In the genomic region with DNA sequence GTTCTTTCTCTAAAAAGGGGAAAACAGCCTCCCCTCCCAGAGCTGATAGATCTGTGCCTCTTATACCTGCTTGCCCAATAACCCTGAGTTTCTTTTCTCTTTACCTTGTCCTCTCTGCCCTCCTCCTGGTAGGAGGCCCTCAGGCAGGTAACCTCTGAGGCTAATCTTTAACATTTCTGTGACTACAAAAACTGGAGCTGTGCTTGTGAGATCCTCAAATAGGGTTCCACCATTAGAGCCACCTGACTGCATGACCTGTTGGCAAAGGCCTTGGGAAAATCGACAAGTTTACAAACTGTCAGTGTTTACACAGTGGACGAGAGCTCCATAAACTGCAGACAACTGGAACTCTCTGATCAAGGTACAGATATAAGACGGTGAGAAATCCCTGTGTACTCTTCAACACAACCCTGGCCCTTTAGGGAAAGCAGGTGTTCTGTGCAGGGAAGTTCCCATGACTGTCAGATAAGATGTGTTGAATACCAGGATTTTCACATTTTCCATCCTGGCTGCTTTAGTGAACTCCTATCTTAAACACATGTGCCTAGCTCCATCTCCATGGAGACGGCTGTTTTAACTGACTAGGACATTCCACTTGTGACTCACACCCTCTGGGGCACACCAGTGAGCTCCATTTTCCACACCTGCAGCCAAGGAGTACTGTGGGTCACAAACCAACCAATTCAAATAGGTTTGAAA, we compare ENCODE assay signal across 8 cellular contexts. TPM values are rescaled to one million over a fixed set of nuclear protein-coding genes. Genes with fewer than 3 reads are reported as not detected.
A peak's percentile ranks its signal among the peaks of the same experiment; 100 is the strongest.
DNase-seq lines count a peak whose midpoint lies in the region; ATAC-seq lines count a peak whose summit lies in the region.

No MANE protein-coding gene starts in this region.

- no peak overlapping the region for H3K4me3 Mint-ChIP-seq in CD4-positive, CD25-positive, alpha-beta regulatory T cell

- no peak for DNase-seq in CD4-positive, CD25-positive, alpha-beta regulatory T cell
- peak; percentile 63 for DNase-seq in NCI-H2196 (lab: John Stamatoyannopoulos, UW; ENCODE audit: unreplicated experiment)
- peak; percentile 84 for DNase-seq in mucosa of gallbladder (ENCODE audit: low spot score)
- DNase-seq in SHP77 (lab: John Stamatoyannopoulos, UW) = no peak

- no peak for ATAC-seq in CD4-positive, CD25-positive, alpha-beta regulatory T cell (ENCODE audit: low read depth in 2 of 2)
- ATAC-seq in HG02938 (IDR thresholded peaks at IDR 0.05; ENCODE audit: unreplicated experiment) = no peak
- ATAC-seq in HG03469 (IDR thresholded peaks at IDR 0.05; ENCODE audit: unreplicated experiment) = no peak
- no peak for ATAC-seq in GM18909 (IDR thresholded peaks at IDR 0.05; ENCODE audit: poor library complexity, unreplicated experiment)

- peaks cover 32% of the 10 kb centered on the region for H3K36me3 Mint-ChIP-seq in CD4-positive, CD25-positive, alpha-beta regulatory T cell

- no peaks in the 10 kb centered on the region for H3K27me3 Mint-ChIP-seq in CD4-positive, CD25-positive, alpha-beta regulatory T cell

- H3K4me1 Mint-ChIP-seq in CD4-positive, CD25-positive, alpha-beta regulatory T cell = peaks cover 5 to 16% (median 9%) of the 10 kb centered on the region in 4 donors

- no peak overlapping the region for H3K4me3 ChIP-seq in CD4-positive, CD25-positive, alpha-beta regulatory T cell (ENCODE audit: low read depth, low read length)

- H3K27me3 ChIP-seq in CD4-positive, CD25-positive, alpha-beta regulatory T cell (ENCODE audit: control insufficient read depth, insufficient read depth, low read length) = no peaks in the 10 kb centered on the region

- peaks cover 73% of the 10 kb centered on the region for H3K36me3 ChIP-seq in CD4-positive, CD25-positive, alpha-beta regulatory T cell (ENCODE audit: control insufficient read depth, insufficient read depth, low read length)

- H3K4me1 ChIP-seq in CD4-positive, CD25-positive, alpha-beta regulatory T cell (ENCODE audit: control insufficient read depth, insufficient read depth, low read length, poor library complexity, severe bottlenecking) = peaks cover 4% of the 10 kb centered on the region

- no peak overlapping the region for H3K27ac ChIP-seq in CD4-positive, CD25-positive, alpha-beta regulatory T cell (ENCODE audit: insufficient read depth, low read length, poor library complexity, severe bottlenecking)
- peak overlapping the region; percentile 40 for H3K27ac ChIP-seq in cingulate gyrus (ENCODE audit: low read depth, low read length)

- H3K9me3 Mint-ChIP-seq in CD4-positive, CD25-positive, alpha-beta regulatory T cell = no peaks in the 10 kb centered on the region

- peak overlapping the region in 2 of 3 donors; percentile 32 to 36 for H3K27ac Mint-ChIP-seq in CD4-positive, CD25-positive, alpha-beta regulatory T cell

- no peaks in the 10 kb centered on the region for H3K9me3 ChIP-seq in CD4-positive, CD25-positive, alpha-beta regulatory T cell (ENCODE audit: control insufficient read depth in 2 of 2, low read length in 2 of 2)

RNA-seq across cellular contexts. Expression of a gene that starts 38.3 kb away (rescaled TPM):
- total RNA-seq in CD4-positive, CD25-positive, alpha-beta regulatory T cell = 140 TPM
- polyA plus RNA-seq in CD4-positive, CD25-positive, alpha-beta regulatory T cell = 10 to 100 TPM; 25.7 to 32.3 (median 27.7) TPM
- total RNA-seq in mucosa of gallbladder = 140 TPM

Comparison
In these comparisons a context has a peak if more than half of its experiments do, and no peak if none do; other contexts are left out.
1. DNase-seq: peak in NCI-H2196 (single experiment) and mucosa of gallbladder (single experiment); none in CD4-positive, CD25-positive, alpha-beta regulatory T cell (0 of 3) and SHP77 (0 of 2).